18 cellular contexts compared by ENCODE assay signal in the genomic region with DNA sequence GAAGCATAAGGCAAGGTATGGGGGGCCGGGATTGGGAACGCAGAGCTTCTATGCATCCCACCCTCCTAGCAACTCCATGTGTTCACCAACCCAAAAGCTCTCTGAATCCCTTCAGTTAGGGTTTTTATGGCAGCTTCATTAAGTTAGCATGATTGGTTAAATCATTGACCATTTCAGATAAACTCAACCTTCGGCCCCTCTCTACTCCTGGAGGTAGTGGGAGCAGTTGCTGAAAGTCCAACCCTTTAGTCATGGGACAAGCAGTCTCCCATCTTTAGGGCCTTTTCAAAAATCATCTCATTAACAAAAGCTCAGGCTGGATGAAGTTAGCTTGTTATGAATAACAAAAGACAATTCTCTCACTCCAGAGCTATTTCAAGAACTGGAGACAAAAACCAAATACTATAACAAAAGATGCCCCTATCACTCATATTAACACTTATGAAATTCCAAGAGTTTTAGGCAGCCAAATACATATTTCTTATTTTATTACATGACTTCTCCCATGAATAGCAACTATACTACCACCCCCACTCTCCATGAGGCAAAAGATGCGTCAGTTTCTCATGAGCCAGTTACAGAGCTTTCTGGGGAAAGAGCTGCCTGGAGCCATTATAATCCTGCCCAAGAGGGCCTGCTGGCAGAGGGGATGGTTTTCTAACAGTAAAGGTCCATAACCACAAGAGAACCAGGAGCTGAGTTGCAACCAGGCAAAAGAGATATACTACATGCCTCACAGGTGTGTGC. TPM values are rescaled to one million over a fixed set of nuclear protein-coding genes. Genes with fewer than 3 reads are reported as not detected.
"Had no signal": no experiment of that assay in that cellular context is flagged by ENCODE, and none has a peak within 500 bp of the region (broad histone marks: within the 10 kb centered on the region; RNA-seq: fewer than 3 reads in every experiment).

No MANE protein-coding gene starts in this region.

- H3K4me3 Mint-ChIP-seq: activated T-helper 17 cell treated with anti-CD3 and anti-CD28 coated beads, Interleukin-2, amount 50 U/mL, for 72 hours had no signal

- ATAC-seq: activated T-helper 17 cell treated with anti-CD3 and anti-CD28 coated beads, Interleukin-2, amount 50 U/mL, for 72 hours; gastroesophageal sphincter; lower lobe of right lung; stimulated activated naive CD8-positive, alpha-beta T cell treated with anti-CD3 and anti-CD28 coated beads, Interleukin-15, Interleukin-2, amounts not matched to agents 100 U/mL and 50 U/mL, for 24 hours had no signal

- H3K27ac Mint-ChIP-seq: activated T-helper 17 cell treated with anti-CD3 and anti-CD28 coated beads, Interleukin-2, amount 50 U/mL, for 72 hours had no signal

- H3K27me3 ChIP-seq: gastroesophageal sphincter, heart right ventricle, right atrium auricular region had no signal

- DNase-seq: activated CD4-positive, CD25-positive, alpha-beta regulatory T cell treated with anti-CD3 and anti-CD28 coated beads, Interleukin-2, amount 50 U/mL, for 72 hours; activated naive CD4-positive, alpha-beta T cell treated with Interleukin-2 at 50 U/mL for 16 hours; activated T-cell treated with anti-CD3 and anti-CD28 coated beads for 4 hours; aorta; heart right ventricle; lower lobe of right lung; midbrain; posterior cingulate gyrus; stimulated activated naive CD8-positive, alpha-beta T cell treated with anti-CD3 and anti-CD28 coated beads, Interleukin-15, Interleukin-2, amounts not matched to agents 100 U/mL and 50 U/mL, for 24 hours; T-helper 1 cell; T1000; trophoblast cell had no signal

- H3K4me1 ChIP-seq: lower lobe of right lung had no signal

- H3K36me3 ChIP-seq: gastroesophageal sphincter, heart right ventricle, lower lobe of right lung, right atrium auricular region had no signal

- H3K9me3 ChIP-seq: gastroesophageal sphincter, heart right ventricle, lower lobe of right lung, right atrium auricular region had no signal

- H3K27ac ChIP-seq: gastroesophageal sphincter, lower lobe of right lung had no signal

- FAIRE-seq: bronchial epithelial cell, keratinocyte had no signal

- H3K4me1 Mint-ChIP-seq: activated T-helper 17 cell treated with anti-CD3 and anti-CD28 coated beads, Interleukin-2, amount 50 U/mL, for 72 hours had no signal

- H3K9me3 Mint-ChIP-seq: activated T-helper 17 cell treated with anti-CD3 and anti-CD28 coated beads, Interleukin-2, amount 50 U/mL, for 72 hours had no signal

- H3K4me3 ChIP-seq: gastroesophageal sphincter, heart right ventricle, lower lobe of right lung, right atrium auricular region had no signal

RNA-seq across cellular contexts. Expression of gene SLC16A12, which starts 44.6 kb away (rescaled TPM):
- total RNA-seq: activated T-helper 17 cell treated with anti-CD3 and anti-CD28 coated beads, Interleukin-2, amount 50 U/mL, for 72 hours; bronchial epithelial cell; dermis microvascular lymphatic vessel endothelial cell had no signal
